1 cellular context compared by ENCODE assay signal in the genomic region with DNA sequence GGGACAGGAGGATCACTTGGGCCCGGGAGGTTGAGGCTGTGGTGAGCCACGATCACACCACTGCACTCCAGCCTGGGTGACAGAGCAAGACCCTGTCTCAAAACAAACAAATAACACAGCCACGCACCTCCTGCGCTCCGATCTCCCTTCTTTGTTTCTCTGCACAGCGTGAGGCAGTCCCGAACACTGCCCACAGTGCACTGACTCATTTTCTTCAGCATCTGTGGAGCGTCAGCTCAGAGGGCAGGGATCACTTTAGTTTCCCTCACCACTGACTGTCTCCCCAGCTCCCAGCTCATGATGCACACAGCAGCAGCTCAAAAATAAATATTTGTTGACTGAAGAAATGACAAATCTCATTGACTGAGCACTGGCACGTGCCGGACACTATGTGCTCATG.
TF ChIP-seq lines count a peak whose summit lies in the region.

No MANE protein-coding gene starts in this region.

TF ChIP-seq in GM23338, 12 proteins besides CTCF, POLR2A, EP300 and RAD21 (continued from another document):
- TF ChIP-seq, protein P1, sequence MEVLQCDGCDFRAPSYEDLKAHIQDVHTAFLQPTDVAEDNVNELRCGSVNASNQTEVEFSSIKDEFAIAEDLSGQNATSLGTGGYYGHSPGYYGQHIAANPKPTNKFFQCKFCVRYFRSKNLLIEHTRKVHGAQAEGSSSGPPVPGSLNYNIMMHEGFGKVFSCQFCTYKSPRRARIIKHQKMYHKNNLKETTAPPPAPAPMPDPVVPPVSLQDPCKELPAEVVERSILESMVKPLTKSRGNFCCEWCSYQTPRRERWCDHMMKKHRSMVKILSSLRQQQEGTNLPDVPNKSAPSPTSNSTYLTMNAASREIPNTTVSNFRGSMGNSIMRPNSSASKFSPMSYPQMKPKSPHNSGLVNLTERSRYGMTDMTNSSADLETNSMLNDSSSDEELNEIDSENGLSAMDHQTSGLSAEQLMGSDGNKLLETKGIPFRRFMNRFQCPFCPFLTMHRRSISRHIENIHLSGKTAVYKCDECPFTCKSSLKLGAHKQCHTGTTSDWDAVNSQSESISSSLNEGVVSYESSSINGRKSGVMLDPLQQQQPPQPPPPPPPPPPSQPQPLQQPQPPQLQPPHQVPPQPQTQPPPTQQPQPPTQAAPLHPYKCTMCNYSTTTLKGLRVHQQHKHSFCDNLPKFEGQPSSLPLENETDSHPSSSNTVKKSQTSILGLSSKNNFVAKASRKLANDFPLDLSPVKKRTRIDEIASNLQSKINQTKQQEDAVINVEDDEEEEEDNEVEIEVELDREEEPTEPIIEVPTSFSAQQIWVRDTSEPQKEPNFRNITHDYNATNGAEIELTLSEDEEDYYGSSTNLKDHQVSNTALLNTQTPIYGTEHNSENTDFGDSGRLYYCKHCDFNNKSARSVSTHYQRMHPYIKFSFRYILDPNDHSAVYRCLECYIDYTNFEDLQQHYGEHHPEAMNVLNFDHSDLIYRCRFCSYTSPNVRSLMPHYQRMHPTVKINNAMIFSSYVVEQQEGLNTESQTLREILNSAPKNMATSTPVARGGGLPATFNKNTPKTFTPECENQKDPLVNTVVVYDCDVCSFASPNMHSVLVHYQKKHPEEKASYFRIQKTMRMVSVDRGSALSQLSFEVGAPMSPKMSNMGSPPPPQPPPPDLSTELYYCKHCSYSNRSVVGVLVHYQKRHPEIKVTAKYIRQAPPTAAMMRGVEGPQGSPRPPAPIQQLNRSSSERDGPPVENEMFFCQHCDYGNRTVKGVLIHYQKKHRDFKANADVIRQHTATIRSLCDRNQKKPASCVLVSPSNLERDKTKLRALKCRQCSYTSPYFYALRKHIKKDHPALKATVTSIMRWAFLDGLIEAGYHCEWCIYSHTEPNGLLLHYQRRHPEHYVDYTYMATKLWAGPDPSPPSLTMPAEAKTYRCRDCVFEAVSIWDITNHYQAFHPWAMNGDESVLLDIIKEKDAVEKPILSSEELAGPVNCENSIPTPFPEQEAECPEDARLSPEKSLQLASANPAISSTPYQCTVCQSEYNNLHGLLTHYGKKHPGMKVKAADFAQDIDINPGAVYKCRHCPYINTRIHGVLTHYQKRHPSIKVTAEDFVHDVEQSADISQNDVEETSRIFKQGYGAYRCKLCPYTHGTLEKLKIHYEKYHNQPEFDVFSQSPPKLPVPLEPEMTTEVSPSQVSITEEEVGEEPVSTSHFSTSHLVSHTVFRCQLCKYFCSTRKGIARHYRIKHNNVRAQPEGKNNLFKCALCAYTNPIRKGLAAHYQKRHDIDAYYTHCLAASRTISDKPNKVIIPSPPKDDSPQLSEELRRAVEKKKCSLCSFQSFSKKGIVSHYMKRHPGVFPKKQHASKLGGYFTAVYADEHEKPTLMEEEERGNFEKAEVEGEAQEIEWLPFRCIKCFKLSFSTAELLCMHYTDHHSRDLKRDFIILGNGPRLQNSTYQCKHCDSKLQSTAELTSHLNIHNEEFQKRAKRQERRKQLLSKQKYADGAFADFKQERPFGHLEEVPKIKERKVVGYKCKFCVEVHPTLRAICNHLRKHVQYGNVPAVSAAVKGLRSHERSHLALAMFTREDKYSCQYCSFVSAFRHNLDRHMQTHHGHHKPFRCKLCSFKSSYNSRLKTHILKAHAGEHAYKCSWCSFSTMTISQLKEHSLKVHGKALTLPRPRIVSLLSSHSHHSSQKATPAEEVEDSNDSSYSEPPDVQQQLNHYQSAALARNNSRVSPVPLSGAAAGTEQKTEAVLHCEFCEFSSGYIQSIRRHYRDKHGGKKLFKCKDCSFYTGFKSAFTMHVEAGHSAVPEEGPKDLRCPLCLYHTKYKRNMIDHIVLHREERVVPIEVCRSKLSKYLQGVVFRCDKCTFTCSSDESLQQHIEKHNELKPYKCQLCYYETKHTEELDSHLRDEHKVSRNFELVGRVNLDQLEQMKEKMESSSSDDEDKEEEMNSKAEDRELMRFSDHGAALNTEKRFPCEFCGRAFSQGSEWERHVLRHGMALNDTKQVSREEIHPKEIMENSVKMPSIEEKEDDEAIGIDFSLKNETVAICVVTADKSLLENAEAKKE (CRISPR knock-in tag; IDR thresholded peaks at IDR 0.05): no peak
- no peak for TF ChIP-seq ZNF114 (CRISPR knock-in tag; IDR thresholded peaks at IDR 0.05)
- no peak for TF ChIP-seq NANOG (IDR thresholded peaks at IDR 0.05; ENCODE audit: borderline replicate concordance)
- no peak for TF ChIP-seq ZNF331 (CRISPR knock-in tag; IDR thresholded peaks at IDR 0.05; ENCODE audit: low read depth)
- TF ChIP-seq POLR2AphosphoS5 (IDR thresholded peaks at IDR 0.05; ENCODE audit: low read depth): no peak
- TF ChIP-seq, protein P2, sequence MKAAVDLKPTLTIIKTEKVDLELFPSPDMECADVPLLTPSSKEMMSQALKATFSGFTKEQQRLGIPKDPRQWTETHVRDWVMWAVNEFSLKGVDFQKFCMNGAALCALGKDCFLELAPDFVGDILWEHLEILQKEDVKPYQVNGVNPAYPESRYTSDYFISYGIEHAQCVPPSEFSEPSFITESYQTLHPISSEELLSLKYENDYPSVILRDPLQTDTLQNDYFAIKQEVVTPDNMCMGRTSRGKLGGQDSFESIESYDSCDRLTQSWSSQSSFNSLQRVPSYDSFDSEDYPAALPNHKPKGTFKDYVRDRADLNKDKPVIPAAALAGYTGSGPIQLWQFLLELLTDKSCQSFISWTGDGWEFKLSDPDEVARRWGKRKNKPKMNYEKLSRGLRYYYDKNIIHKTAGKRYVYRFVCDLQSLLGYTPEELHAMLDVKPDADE (IDR thresholded peaks at IDR 0.05): no peak
- no peak for TF ChIP-seq EZH2phosphoT487 (IDR thresholded peaks at IDR 0.05; ENCODE audit: unreplicated experiment)
- TF ChIP-seq CREB1 (CRISPR knock-in tag; IDR thresholded peaks at IDR 0.05; ENCODE audit: low read depth): no peak
